In genomic region chr4:104501290-104501689, GRCh38 we compare ENCODE assay signal across 26 cellular contexts. TPM values are rescaled to one million over a fixed set of nuclear protein-coding genes. Genes with fewer than 3 reads are reported as not detected.
DNase-seq lines count a peak whose midpoint lies in the region; ATAC-seq lines count a peak whose summit lies in the region.
"Had no signal": no experiment of that assay in that cellular context is flagged by ENCODE, and none has a peak within 500 bp of the region (broad histone marks: within the 10 kb centered on the region; RNA-seq: fewer than 3 reads in every experiment).

No MANE protein-coding gene starts in this region.

- ATAC-seq in GM18502 (IDR thresholded peaks at IDR 0.05; ENCODE audit: poor library complexity, unreplicated experiment) (no peak), T-cell (replicated peaks in 1 of 4) (no peak)
- ATAC-seq: HCT116; naive thymus-derived CD4-positive, alpha-beta T cell; PC-3 had no signal

- no peak overlapping the region for H2BK120ac ChIP-seq in mesenchymal stem cell (ENCODE audit: low read depth, low read length)

- H3K23ac ChIP-seq in mesenchymal stem cell (ENCODE audit: low read length in 2 of 2) = no peak overlapping the region

- H4K91ac ChIP-seq in mesenchymal stem cell (ENCODE audit: low read length) = no peak overlapping the region

- no peak overlapping the region for H3K4ac ChIP-seq in mesenchymal stem cell (ENCODE audit: low read depth in 1 of 2, low read length in 2 of 2)

- H3K9me3 ChIP-seq in endocrine pancreas (ENCODE audit: control insufficient read depth, low read length) = no peaks in the 10 kb centered on the region
- no peaks in the 10 kb centered on the region for H3K9me3 ChIP-seq in mesenchymal stem cell (ENCODE audit: control insufficient read depth, low read length)
- H3K9me3 ChIP-seq: thoracic aorta had no signal

- WGBS in mesenchymal stem cell = 28% methylated on average over 2 of the region's 3 CpGs

- no peak overlapping the region for H3K4me2 ChIP-seq in mesenchymal stem cell (ENCODE audit: low read length, poor library complexity, severe bottlenecking)

- no peaks in the 10 kb centered on the region for H3K36me3 Mint-ChIP-seq in T-cell
- H3K36me3 Mint-ChIP-seq: activated naive CD4-positive, alpha-beta T cell treated with anti-CD3 and anti-CD28 coated beads, Interleukin-2, amount 50 U/mL, for 24 hours; IgD-negative memory B cell; naive thymus-derived CD4-positive, alpha-beta T cell had no signal

- peaks cover 0 to 4% (median 0%) of the 10 kb centered on the region in 3 donors for H3K9me3 Mint-ChIP-seq in T-cell
- H3K9me3 Mint-ChIP-seq: activated naive CD4-positive, alpha-beta T cell treated with anti-CD3 and anti-CD28 coated beads, Interleukin-2, amount 50 U/mL, for 24 hours; dendritic cell treated with granulocyte-macrophage colony-stimulating factor and Interleukin-4, amounts not matched to agents 40 ng/mL and 50 ng/mL, for 4 days; IgD-negative memory B cell had no signal

- H2BK15ac ChIP-seq in mesenchymal stem cell (ENCODE audit: low read depth, poor library complexity, severe bottlenecking) = no peak overlapping the region

- no peaks in the 10 kb centered on the region for H3K27me3 ChIP-seq in endocrine pancreas (ENCODE audit: control insufficient read depth, insufficient read depth, low read length)
- H3K27me3 ChIP-seq in mesenchymal stem cell (ENCODE audit: control insufficient read depth in 1 of 2, insufficient read depth in 1 of 2, low read length in 2 of 2) = peaks cover 0 to 2% of the 10 kb centered on the region in 2 experiments
- H3K27me3 ChIP-seq: cardiac muscle cell had no signal

- H3K4me1 Mint-ChIP-seq in T-cell = no peaks in the 10 kb centered on the region
- H3K4me1 Mint-ChIP-seq: activated naive CD4-positive, alpha-beta T cell treated with anti-CD3 and anti-CD28 coated beads, Interleukin-2, amount 50 U/mL, for 24 hours; IgD-negative memory B cell; naive thymus-derived CD4-positive, alpha-beta T cell had no signal

- no peak overlapping the region for H3K27ac Mint-ChIP-seq in T-cell
- H3K27ac Mint-ChIP-seq: activated naive CD4-positive, alpha-beta T cell treated with anti-CD3 and anti-CD28 coated beads, Interleukin-2, amount 50 U/mL, for 24 hours; dendritic cell treated with granulocyte-macrophage colony-stimulating factor and Interleukin-4, amounts not matched to agents 40 ng/mL and 50 ng/mL, for 4 days; IgD-negative memory B cell; naive thymus-derived CD4-positive, alpha-beta T cell had no signal

- no peak overlapping the region for H2BK12ac ChIP-seq in mesenchymal stem cell (ENCODE audit: low read length in 2 of 2)

- H3K36me3 ChIP-seq in endocrine pancreas (ENCODE audit: control insufficient read depth, insufficient read depth, low read length) (no peaks in the 10 kb centered on the region), mesenchymal stem cell (ENCODE audit: control insufficient read depth in 1 of 2, insufficient read depth in 2 of 2, low read depth in 1 of 2, low read length in 2 of 2) (no peaks in the 10 kb centered on the region)
- H3K36me3 ChIP-seq: cardiac muscle cell, thoracic aorta had no signal

- CTCF ChIA-PET in T-cell (lab: Charles Lee) = no interaction called here

- H3K9ac ChIP-seq in endocrine pancreas (ENCODE audit: control insufficient read depth, insufficient read depth, low read length) (no peak overlapping the region), mesenchymal stem cell (ENCODE audit: low read length) (no peak overlapping the region)

- H3K4me1 ChIP-seq in endocrine pancreas (ENCODE audit: control insufficient read depth, insufficient read depth, low read length) = peaks cover 23% of the 10 kb centered on the region
- H3K4me1 ChIP-seq in mesenchymal stem cell (ENCODE audit: control insufficient read depth, insufficient read depth, low read depth, low read length) = no peaks in the 10 kb centered on the region

- no peak overlapping the region for H2AFZ ChIP-seq in mesenchymal stem cell (ENCODE audit: low read depth, low read length)

- H2BK5ac ChIP-seq in mesenchymal stem cell (ENCODE audit: low read depth, low read length, poor library complexity, severe bottlenecking) = no peak overlapping the region

- no peak overlapping the region for H2AK5ac ChIP-seq in mesenchymal stem cell (ENCODE audit: low read length, severe bottlenecking)

- H3K27me3 Mint-ChIP-seq in T-cell = peaks cover 12 to 21% of the 10 kb centered on the region in 2 donors

- H3K4me3 ChIP-seq in endocrine pancreas (ENCODE audit: control insufficient read depth, insufficient read depth, low read length) (peak overlapping the region; percentile 18), mesenchymal stem cell (ENCODE audit: insufficient read depth in 1 of 2, low read depth in 1 of 2, low read length in 2 of 2) (no peak overlapping the region)
- H3K4me3 ChIP-seq: cardiac muscle cell, thoracic aorta had no signal

- H3K14ac ChIP-seq in mesenchymal stem cell (ENCODE audit: low read length in 2 of 2) = no peak overlapping the region

- no peaks in the 10 kb centered on the region for H3K79me1 ChIP-seq in mesenchymal stem cell (replicated peaks; ENCODE audit: low read length, poor library complexity, severe bottlenecking)

- no peak overlapping the region for H3K18ac ChIP-seq in mesenchymal stem cell (ENCODE audit: low read depth in 1 of 2, low read length in 2 of 2)

- no peak overlapping the region for H4K8ac ChIP-seq in mesenchymal stem cell (ENCODE audit: low read length)

- peak; percentile 62 for DNase-seq in DMS153 (lab: John Stamatoyannopoulos, UW)
- peak; percentile 9 for DNase-seq in NCI-H146 (lab: John Stamatoyannopoulos, UW)
- peak; percentile 70 for DNase-seq in mesenchymal stem cell
- DNase-seq in NCI-H2171 treated with DMSO at 0.1 percent for 48 hours (lab: John Stamatoyannopoulos, UW) = no peak
- no peak for DNase-seq in T-cell
- DNase-seq: activated CD4-positive, alpha-beta T cell treated with anti-CD3 and anti-CD28 coated beads, Interleukin-2, amount 50 U/mL, for 48 hours; activated CD4-positive, CD25-positive, alpha-beta regulatory T cell; activated CD8-positive, alpha-beta memory T cell treated with anti-CD3 and anti-CD28 coated beads, Interleukin-2, amount 50 U/mL, for 4 hours; kidney glomerular epithelial cell; naive thymus-derived CD4-positive, alpha-beta T cell; NCI-H1105 treated with DMSO at 0.1 percent for 48 hours; PC-3; SHP77 treated with DMSO at 0.1 percent for 48 hours; stimulated activated CD4-positive, alpha-beta T cell treated with anti-CD3 and anti-CD28 coated beads, Interleukin-4, amount 100 ng/mL, for 4 hours; stimulated activated naive CD4-positive, alpha-beta T cell treated with Interleukin-2 at 50 U/mL for 16 hours; T1000 had no signal

- H3K27ac ChIP-seq in mesenchymal stem cell (ENCODE audit: low read length, poor library complexity, severe bottlenecking) = no peak overlapping the region
- H3K27ac ChIP-seq: C4-2B, cardiac muscle cell, thoracic aorta had no signal

- POLR2A ChIA-PET in T-cell (lab: Charles Lee) = interaction anchor here in 1 of 2 donors (0.7 kb wide), 1 partner anchor 84 kb away, joined by 3 read pairs; no protein-coding TSS in a partner anchor

- no peak overlapping the region for H3K4me3 Mint-ChIP-seq in T-cell
- H3K4me3 Mint-ChIP-seq: activated naive CD4-positive, alpha-beta T cell treated with anti-CD3 and anti-CD28 coated beads, Interleukin-2, amount 50 U/mL, for 24 hours; dendritic cell treated with granulocyte-macrophage colony-stimulating factor and Interleukin-4, amounts not matched to agents 40 ng/mL and 50 ng/mL, for 4 days; IgD-negative memory B cell; naive thymus-derived CD4-positive, alpha-beta T cell had no signal

RNA-seq across cellular contexts. Expression of gene CXXC4, which starts 6.6 kb away (rescaled TPM):
- 1.8 TPM for polyA plus RNA-seq in mesenchymal stem cell (2013, experiment 1 of 2)
- 1.7 TPM for polyA plus RNA-seq in mesenchymal stem cell (2013, experiment 2 of 2)
- total RNA-seq in T-cell = under 1 TPM in 4 of 5 donors, not detected in 1; 0.09 to 0.20 (median 0.13) TPM
- total RNA-seq: osteoblast, PC-3 had no signal
- polyA plus RNA-seq: IgD-negative memory B cell; naive thymus-derived CD4-positive, alpha-beta T cell had no signal

Comparison
In these comparisons a context has a peak if more than half of its experiments do, and no peak if none do; other contexts are left out.
1. DNase-seq: peak in DMS153 (single experiment), NCI-H146 (single experiment) and mesenchymal stem cell (single experiment); none in NCI-H2171 treated with DMSO at 0.1 percent for 48 hours (single experiment) and T-cell (0 of 34).